1 cellular context compared by ENCODE assay signal in genomic region chr20:63594043-63594561, GRCh38.
TF ChIP-seq lines count a peak whose summit lies in the region.

No MANE protein-coding gene starts in this region.

TF ChIP-seq in K562, 482 proteins besides CTCF, POLR2A, EP300 and RAD21:
- no peak for TF ChIP-seq ZBTB8A (IDR thresholded peaks at IDR 0.05; ENCODE audit: partially characterized antibody)
- TF ChIP-seq MEIS2 (IDR thresholded peaks at IDR 0.05; ENCODE audit: partially characterized antibody) = no peak
- no peak for TF ChIP-seq ARID3B (CRISPR knock-in tag; IDR thresholded peaks at IDR 0.05; ENCODE audit: borderline replicate concordance)
- no peak for TF ChIP-seq NR3C1 (CRISPR knock-in tag; IDR thresholded peaks at IDR 0.05)
- TF ChIP-seq SRSF7 (optimal IDR thresholded peaks at IDR 0.05; ENCODE audit: low read depth, low read length) = no peak
- no peak for TF ChIP-seq LCOR (CRISPR knock-in tag; IDR thresholded peaks at IDR 0.05)
- 0 out of 2 replicates have a peak, but pooled peaks have one; percentile 26 for TF ChIP-seq POLR2G (IDR thresholded peaks at IDR 0.05; ENCODE audit: low read depth, low read length)
- no peak for TF ChIP-seq ZBTB12 (CRISPR knock-in tag; IDR thresholded peaks at IDR 0.05)
- TF ChIP-seq BCL6 (CRISPR knock-in tag; IDR thresholded peaks at IDR 0.05) = no peak
